In genomic region chr2:230018153-230018552, GRCh38 we compare ENCODE assay signal across 1 cellular context.
TF ChIP-seq lines count a peak whose summit lies in the region.

No MANE protein-coding gene starts in this region.

TF ChIP-seq in K562, 482 proteins besides CTCF, POLR2A, EP300 and RAD21 (continued from another document):
- TF ChIP-seq, protein P1, sequence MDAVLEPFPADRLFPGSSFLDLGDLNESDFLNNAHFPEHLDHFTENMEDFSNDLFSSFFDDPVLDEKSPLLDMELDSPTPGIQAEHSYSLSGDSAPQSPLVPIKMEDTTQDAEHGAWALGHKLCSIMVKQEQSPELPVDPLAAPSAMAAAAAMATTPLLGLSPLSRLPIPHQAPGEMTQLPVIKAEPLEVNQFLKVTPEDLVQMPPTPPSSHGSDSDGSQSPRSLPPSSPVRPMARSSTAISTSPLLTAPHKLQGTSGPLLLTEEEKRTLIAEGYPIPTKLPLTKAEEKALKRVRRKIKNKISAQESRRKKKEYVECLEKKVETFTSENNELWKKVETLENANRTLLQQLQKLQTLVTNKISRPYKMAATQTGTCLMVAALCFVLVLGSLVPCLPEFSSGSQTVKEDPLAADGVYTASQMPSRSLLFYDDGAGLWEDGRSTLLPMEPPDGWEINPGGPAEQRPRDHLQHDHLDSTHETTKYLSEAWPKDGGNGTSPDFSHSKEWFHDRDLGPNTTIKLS (IDR thresholded peaks at IDR 0.05; ENCODE audit: borderline replicate concordance, low read depth), result no peak
- TF ChIP-seq TBP (optimal IDR thresholded peaks at IDR 0.05; ENCODE audit: low read depth, low read length) (no peak), ZNF124 (CRISPR knock-in tag; IDR thresholded peaks at IDR 0.05) (no peak), ZNF57 (CRISPR knock-in tag; IDR thresholded peaks at IDR 0.05) (no peak), TCF7L2 (IDR thresholded peaks at IDR 0.05; ENCODE audit: low read depth, low read length) (no peak), CEBPG (CRISPR knock-in tag; IDR thresholded peaks at IDR 0.05) (no peak), CEBPG (tag; conservative IDR thresholded peaks at IDR 0.05 in 1 of 2, IDR thresholded peaks at IDR 0.05 in 1 of 2) (peak in 1 of 2 experiments; percentile 40; a peak in 1 of 4 replicates), C11orf30 (IDR thresholded peaks at IDR 0.05; ENCODE audit: low read depth) (no peak)
